ENCODE assay signal across 8 cellular contexts in the genomic region with DNA sequence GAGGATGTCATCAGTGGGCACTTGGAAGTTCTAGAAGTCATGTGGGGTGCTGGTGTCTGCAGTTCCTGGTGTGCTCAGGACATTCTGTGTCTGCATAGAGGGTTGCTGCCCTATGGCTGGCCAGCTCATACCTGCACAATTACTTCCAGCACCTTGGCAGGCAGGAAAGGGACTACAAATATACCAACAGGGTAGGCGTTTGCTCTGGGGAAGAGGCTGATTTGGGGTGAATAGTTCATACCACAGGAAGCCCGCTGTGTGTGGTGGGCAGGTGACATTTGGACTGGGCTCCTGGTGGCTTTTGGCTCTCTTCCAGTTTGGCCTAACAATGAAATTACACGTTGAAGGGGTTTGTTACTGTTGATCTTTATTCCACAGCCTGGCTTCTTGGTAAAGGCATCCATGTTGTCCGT.
DNase-seq lines count a peak whose midpoint lies in the region; ATAC-seq and TF ChIP-seq lines count a peak whose summit lies in the region.

No MANE protein-coding gene starts in this region.

- WGBS in endodermal cell (ENCODE audit: insufficient coverage in 1 of 2, insufficient read length in 1 of 2), 2 experiments = 80 to 92% methylated on average over 2 to 4 of the region's 4 CpGs

- H3K4me3 Mint-ChIP-seq in glutamatergic neuron (ENCODE audit: unreplicated experiment) = no peak overlapping the region
- no peak overlapping the region for H3K4me3 Mint-ChIP-seq in endodermal cell

- peak; percentile 50 for ATAC-seq in upper lobe of right lung
- no peak for ATAC-seq in HG02571 (IDR thresholded peaks at IDR 0.05; ENCODE audit: unreplicated experiment)

- H3K9me3 ChIP-seq in upper lobe of right lung = no peaks in the 10 kb centered on the region
- H3K9me3 ChIP-seq in endodermal cell (ENCODE audit: control insufficient read depth, low read length) = no peaks in the 10 kb centered on the region

- peaks cover 7% of the 10 kb centered on the region for H3K9me3 Mint-ChIP-seq in glutamatergic neuron (ENCODE audit: unreplicated experiment)
- peaks cover 6% of the 10 kb centered on the region for H3K9me3 Mint-ChIP-seq in endodermal cell

- peak; percentile 22 for DNase-seq in stimulated activated CD4-positive, alpha-beta T cell treated with anti-CD3 and anti-CD28 coated beads, Interleukin-1b, Interleukin-23, amount 100 ng/mL, for 48 hours
- DNase-seq in stimulated activated CD4-positive, alpha-beta T cell treated with anti-CD3 and anti-CD28 coated beads, Interleukin-2, amount 100 ng/mL, for 48 hours = no peak
- DNase-seq in SW480 (ENCODE audit: low spot score) = peak; percentile 47
- DNase-seq in glutamatergic neuron = no peak
- no peak for DNase-seq in upper lobe of right lung
- DNase-seq in endodermal cell = no peak
- DNase-seq in NCI-H1048 (lab: John Stamatoyannopoulos, UW) = no peak

- H3K9ac ChIP-seq in endodermal cell (ENCODE audit: extremely low read depth, low read length, poor library complexity, severe bottlenecking) = no peak overlapping the region

- H3K27me3 ChIP-seq in upper lobe of right lung (no peaks in the 10 kb centered on the region), endodermal cell (ENCODE audit: control insufficient read depth, insufficient read depth, low read length, poor library complexity, severe bottlenecking) (no peaks in the 10 kb centered on the region)

- H3K27me3 Mint-ChIP-seq in glutamatergic neuron (ENCODE audit: unreplicated experiment) = peaks cover 5% of the 10 kb centered on the region
- H3K27me3 Mint-ChIP-seq in endodermal cell (ENCODE audit: insufficient read depth) = no peaks in the 10 kb centered on the region

- H3K4me3 ChIP-seq in upper lobe of right lung = no peak overlapping the region
- H3K4me3 ChIP-seq in endodermal cell (ENCODE audit: low read length) = no peak overlapping the region

- H3K27ac Mint-ChIP-seq in glutamatergic neuron (ENCODE audit: unreplicated experiment) (peak overlapping the region; percentile 50), endodermal cell (no peak overlapping the region)

- H3K4me1 ChIP-seq in upper lobe of right lung = peaks cover 3% of the 10 kb centered on the region
- no peaks in the 10 kb centered on the region for H3K4me1 ChIP-seq in endodermal cell (ENCODE audit: control insufficient read depth, insufficient read depth, low read length)

- no peak for TF ChIP-seq CTCF in glutamatergic neuron (IDR thresholded peaks at IDR 0.05; ENCODE audit: partially characterized antibody, unreplicated experiment)
- TF ChIP-seq CTCF in upper lobe of right lung (IDR thresholded peaks at IDR 0.05) = no peak
- no peak for TF ChIP-seq CTCF in endodermal cell (conservative IDR thresholded peaks at IDR 0.05)

- no peak overlapping the region for H3K27ac ChIP-seq in upper lobe of right lung
- H3K27ac ChIP-seq in endodermal cell (ENCODE audit: low read depth, low read length) = no peak overlapping the region

- H3K36me3 Mint-ChIP-seq in glutamatergic neuron (ENCODE audit: unreplicated experiment) = peaks cover 6% of the 10 kb centered on the region
- no peaks in the 10 kb centered on the region for H3K36me3 Mint-ChIP-seq in endodermal cell (ENCODE audit: low read depth)

- H3K36me3 ChIP-seq in upper lobe of right lung (no peaks in the 10 kb centered on the region), endodermal cell (ENCODE audit: control insufficient read depth, insufficient read depth, low read length) (no peaks in the 10 kb centered on the region)

- peaks cover 17% of the 10 kb centered on the region for H3K4me1 Mint-ChIP-seq in glutamatergic neuron (ENCODE audit: low read depth, unreplicated experiment)
- peaks cover 18% of the 10 kb centered on the region for H3K4me1 Mint-ChIP-seq in endodermal cell

- intact Hi-C loops in upper lobe of right lung (cut with DNase I) = no loop called here

Comparison
In these comparisons a context has a peak if more than half of its experiments do, and no peak if none do; other contexts are left out.
1. DNase-seq: peak in stimulated activated CD4-positive, alpha-beta T cell treated with anti-CD3 and anti-CD28 coated beads, Interleukin-1b, Interleukin-23, amount 100 ng/mL, for 48 hours (single experiment) and SW480 (single experiment); none in stimulated activated CD4-positive, alpha-beta T cell treated with anti-CD3 and anti-CD28 coated beads, Interleukin-2, amount 100 ng/mL, for 48 hours (0 of 2), glutamatergic neuron (single experiment), upper lobe of right lung (single experiment), endodermal cell (single experiment) and NCI-H1048 (single experiment).